ENCODE assay signal across 8 cellular contexts in genomic region chr18:76476665-76477561, GRCh38. TPM values are rescaled to one million over a fixed set of nuclear protein-coding genes. Genes with fewer than 3 reads are reported as not detected.
DNase-seq lines count a peak whose midpoint lies in the region; ATAC-seq, FAIRE-seq and TF ChIP-seq lines count a peak whose summit lies in the region.

No MANE protein-coding gene starts in this region.

- peak overlapping the region; percentile 57 to 73 for H3K27ac ChIP-seq in testis
- H3K27ac ChIP-seq in dorsolateral prefrontal cortex = peak overlapping the region in 11 of 59 donors; percentile 1 to 64 (median 33)

- no peaks in the 10 kb centered on the region for H3K27me3 ChIP-seq in testis
- H3K27me3 ChIP-seq in dorsolateral prefrontal cortex = peaks cover 0 to 35% (median 0%) of the 10 kb centered on the region in 45 donors

- no peak for DNase-seq in activated naive CD8-positive, alpha-beta T cell treated with anti-CD3 and anti-CD28 coated beads, Interleukin-2, amount 10 ng/mL, durations not matched to agents 7 days and 5 days
- no peak for DNase-seq in testis
- DNase-seq in dorsolateral prefrontal cortex = no peak
- no peak for DNase-seq in activated T-helper 2 cell treated with anti-CD3 and anti-CD28 coated beads, Interferon-gamma antibody, Interleukin-2, Interleukin-4, amounts not matched to agents 10 μg/mL and 5 μg/mL and 100 μg/mL, durations not matched to agents 14 hours and 24 hours and 36 hours (ENCODE audit: low spot score)

- H3K9me3 ChIP-seq in testis = no peaks in the 10 kb centered on the region

- 29 to 38% methylated on average over 16 of the region's 16 CpGs for WGBS in testis, 2 donors

- intact Hi-C loops in testis (cut with DNase I; ENCODE audit: low total_unique reads) (no loop called here), dorsolateral prefrontal cortex (cut with DNase I) (no loop called here)
- intact Hi-C loops in activated T-helper 2 cell treated with anti-CD3 and anti-CD28 coated beads, Interferon-gamma antibody, Interleukin-2, Interleukin-4, amounts not matched to agents 10 μg/mL and 5 μg/mL and 100 μg/mL, durations not matched to agents 14 hours and 24 hours and 36 hours (cut with micrococcal nuclease) = no loop called here

- peak overlapping the region; percentile 58 for H3K4me3 Mint-ChIP-seq in activated naive CD8-positive, alpha-beta T cell treated with anti-CD3 and anti-CD28 coated beads, Interleukin-2, amount 10 ng/mL, durations not matched to agents 7 days and 5 days
- H3K4me3 Mint-ChIP-seq in activated T-helper 2 cell treated with anti-CD3 and anti-CD28 coated beads, Interferon-gamma antibody, Interleukin-2, Interleukin-4, amounts not matched to agents 10 μg/mL and 5 μg/mL and 100 μg/mL, durations not matched to agents 14 hours and 24 hours and 36 hours (ENCODE audit: low read depth) = no peak overlapping the region

- POLR2A ChIA-PET in activated naive CD8-positive, alpha-beta T cell treated with anti-CD3 and anti-CD28 coated beads, Interleukin-2, amount 10 ng/mL, durations not matched to agents 7 days and 5 days (lab: Charles Lee) = interaction anchor here (0.5 kb wide), 1 partner anchor 8 kb away, joined by 4 read pairs; no protein-coding TSS in a partner anchor

- FAIRE-seq in islet of Langerhans (lab: Jason Lieb, UNC) = peak; percentile 95

- no peaks in the 10 kb centered on the region for H3K36me3 Mint-ChIP-seq in activated naive CD8-positive, alpha-beta T cell treated with anti-CD3 and anti-CD28 coated beads, Interleukin-2, amount 10 ng/mL, durations not matched to agents 7 days and 5 days
- H3K36me3 Mint-ChIP-seq in activated T-helper 2 cell treated with anti-CD3 and anti-CD28 coated beads, Interferon-gamma antibody, Interleukin-2, Interleukin-4, amounts not matched to agents 10 μg/mL and 5 μg/mL and 100 μg/mL, durations not matched to agents 14 hours and 24 hours and 36 hours (ENCODE audit: low read depth) = no peaks in the 10 kb centered on the region

- no peaks in the 10 kb centered on the region for H3K9me3 Mint-ChIP-seq in activated naive CD8-positive, alpha-beta T cell treated with anti-CD3 and anti-CD28 coated beads, Interleukin-2, amount 10 ng/mL, durations not matched to agents 7 days and 5 days
- no peaks in the 10 kb centered on the region for H3K9me3 Mint-ChIP-seq in activated T-helper 2 cell treated with anti-CD3 and anti-CD28 coated beads, Interferon-gamma antibody, Interleukin-2, Interleukin-4, amounts not matched to agents 10 μg/mL and 5 μg/mL and 100 μg/mL, durations not matched to agents 14 hours and 24 hours and 36 hours

- H3K27me3 Mint-ChIP-seq in activated naive CD8-positive, alpha-beta T cell treated with anti-CD3 and anti-CD28 coated beads, Interleukin-2, amount 10 ng/mL, durations not matched to agents 7 days and 5 days = no peaks in the 10 kb centered on the region
- H3K27me3 Mint-ChIP-seq in activated T-helper 2 cell treated with anti-CD3 and anti-CD28 coated beads, Interferon-gamma antibody, Interleukin-2, Interleukin-4, amounts not matched to agents 10 μg/mL and 5 μg/mL and 100 μg/mL, durations not matched to agents 14 hours and 24 hours and 36 hours (ENCODE audit: low read depth) = peaks cover 23% of the 10 kb centered on the region

- peaks cover 54% of the 10 kb centered on the region for H3K4me1 ChIP-seq in testis

- H3K27ac Mint-ChIP-seq in activated naive CD8-positive, alpha-beta T cell treated with anti-CD3 and anti-CD28 coated beads, Interleukin-2, amount 10 ng/mL, durations not matched to agents 7 days and 5 days = no peak overlapping the region
- no peak overlapping the region for H3K27ac Mint-ChIP-seq in activated T-helper 2 cell treated with anti-CD3 and anti-CD28 coated beads, Interferon-gamma antibody, Interleukin-2, Interleukin-4, amounts not matched to agents 10 μg/mL and 5 μg/mL and 100 μg/mL, durations not matched to agents 14 hours and 24 hours and 36 hours

- no peak for TF ChIP-seq CTCF in testis (IDR thresholded peaks at IDR 0.05)
- TF ChIP-seq CTCF in dorsolateral prefrontal cortex (IDR thresholded peaks at IDR 0.05 in 54 of 56, conservative IDR thresholded peaks at IDR 0.05 in 2 of 56; ENCODE audit: low read depth in 1 of 56, partially characterized antibody in 56 of 56) = no peak

- ATAC-seq in GM18868 (IDR thresholded peaks at IDR 0.05; ENCODE audit: unreplicated experiment) (peak; percentile 69), HG03342 (IDR thresholded peaks at IDR 0.05; ENCODE audit: unreplicated experiment) (peak; percentile 65), GM21390 (IDR thresholded peaks at IDR 0.05; ENCODE audit: unreplicated experiment) (no peak)
- ATAC-seq in activated naive CD8-positive, alpha-beta T cell treated with anti-CD3 and anti-CD28 coated beads, Interleukin-2, amount 10 ng/mL, durations not matched to agents 7 days and 5 days (ENCODE audit: low read depth) = no peak

- H3K4me3 ChIP-seq in testis = no peak overlapping the region
- peak overlapping the region in 13 of 59 donors; percentile 1 to 35 (median 19) for H3K4me3 ChIP-seq in dorsolateral prefrontal cortex

- no peaks in the 10 kb centered on the region for H3K36me3 ChIP-seq in testis (ENCODE audit: low read depth, missing control alignments)

- TF ChIP-seq POLR2A in testis (IDR thresholded peaks at IDR 0.05) = no peak

- peaks cover 24% of the 10 kb centered on the region for H3K4me1 Mint-ChIP-seq in activated naive CD8-positive, alpha-beta T cell treated with anti-CD3 and anti-CD28 coated beads, Interleukin-2, amount 10 ng/mL, durations not matched to agents 7 days and 5 days
- H3K4me1 Mint-ChIP-seq in activated T-helper 2 cell treated with anti-CD3 and anti-CD28 coated beads, Interferon-gamma antibody, Interleukin-2, Interleukin-4, amounts not matched to agents 10 μg/mL and 5 μg/mL and 100 μg/mL, durations not matched to agents 14 hours and 24 hours and 36 hours (ENCODE audit: low read depth) = peaks cover 4% of the 10 kb centered on the region

RNA-seq across cellular contexts. Expression of gene ZNF516, which starts 18.1 kb away (rescaled TPM):
- 1 to 10 TPM; 6.9 to 8.0 TPM for total RNA-seq in activated naive CD8-positive, alpha-beta T cell treated with anti-CD3 and anti-CD28 coated beads, Interleukin-2, amount 10 ng/mL, durations not matched to agents 7 days and 5 days
- total RNA-seq in testis = 100 to 1,000 TPM; 189 to 212 TPM
- 79.0 TPM for polyA plus RNA-seq in testis (ENCODE audit: insufficient read depth, low read depth, low replicate concordance)
- 10 to 100 TPM; 11.2 to 62.4 (median 28.3) TPM for total RNA-seq in dorsolateral prefrontal cortex
- 1.2 and 1.9 TPM in 2 replicates for total RNA-seq in activated T-helper 2 cell treated with anti-CD3 and anti-CD28 coated beads, Interferon-gamma antibody, Interleukin-2, Interleukin-4, amounts not matched to agents 10 μg/mL and 5 μg/mL and 100 μg/mL, durations not matched to agents 14 hours and 24 hours and 36 hours

Comparison
In these comparisons a context has a peak if more than half of its experiments do, and no peak if none do; other contexts are left out.
1. ATAC-seq: peak in GM18868 (single experiment) and HG03342 (single experiment); none in activated naive CD8-positive, alpha-beta T cell treated with anti-CD3 and anti-CD28 coated beads, Interleukin-2, amount 10 ng/mL, durations not matched to agents 7 days and 5 days (single experiment) and GM21390 (single experiment).